8 cellular contexts compared by ENCODE assay signal in the genomic region with DNA sequence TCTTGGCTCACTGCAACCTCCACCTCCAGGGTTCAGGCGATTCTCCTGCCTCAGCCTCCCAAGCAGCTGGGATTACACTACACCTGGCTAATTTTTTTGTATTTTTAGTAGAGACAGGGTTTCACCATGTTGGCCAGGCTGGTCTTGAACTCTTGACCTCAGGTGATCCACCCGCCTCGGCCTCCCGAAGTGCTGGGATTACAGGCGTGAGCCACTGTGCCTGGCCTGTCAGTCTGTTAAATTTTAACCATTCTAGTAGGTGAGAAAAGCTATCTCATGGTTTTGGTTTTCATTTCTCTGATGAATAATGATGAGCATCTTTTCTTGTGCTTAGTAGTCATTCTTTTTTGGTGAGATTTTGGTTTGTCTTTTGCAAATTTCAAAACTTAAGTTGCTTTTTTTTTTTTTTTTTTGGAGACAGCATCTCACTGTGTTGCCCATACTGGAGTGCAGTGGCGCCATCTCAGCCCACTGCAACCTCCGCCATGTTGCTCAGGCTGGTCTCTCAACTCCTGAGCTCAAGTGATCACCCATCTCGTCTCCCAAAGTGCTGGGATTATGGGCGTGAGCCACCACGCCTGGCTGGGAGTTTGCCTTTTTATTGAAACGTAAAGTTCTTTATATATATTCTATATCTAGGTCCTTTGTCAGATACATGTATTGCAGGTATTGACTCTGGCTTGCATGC. TPM values are rescaled to one million over a fixed set of nuclear protein-coding genes. Genes with fewer than 3 reads are reported as not detected.
DNase-seq lines count a peak whose midpoint lies in the region; ATAC-seq and TF ChIP-seq lines count a peak whose summit lies in the region.
"Not testable (repeated sequence)": the region's sequence is repeated elsewhere in the genome, so short reads cannot be mapped to it uniquely, and the experiment has no call there.

No MANE protein-coding gene starts in this region.

- not testable (repeated sequence) for DNase-seq in GM23338 (ENCODE audit: low spot score); WTC11 (ENCODE audit: low spot score)

- H4K20me1 ChIP-seq in GM23338 (replicated peaks; ENCODE audit: insufficient read depth): peaks cover 73% of the 10 kb centered on the region

- not testable (repeated sequence) for H3F3A ChIP-seq in GM23338 (replicated peaks; ENCODE audit: low read depth)

- not testable (repeated sequence) for H3K27me3 ChIP-seq in GM23338 (ENCODE audit: insufficient read depth); iPS-18a (ENCODE audit: control insufficient read depth, insufficient read depth, low read length)

- not testable (repeated sequence) for H2AFZ ChIP-seq in GM23338

- not testable (repeated sequence) for TF ChIP-seq CTCF in 22Rv1 (IDR thresholded peaks at IDR 0.05); GM23338 (conservative IDR thresholded peaks at IDR 0.05; ENCODE audit: low read depth in 2 of 2); WTC11 (IDR thresholded peaks at IDR 0.05)

- CTCF ChIA-PET in WTC11 (lab: Charles Lee): interaction anchor here (0.7 kb wide), 1 partner anchor 273 kb away, joined by 3 read pairs; no protein-coding TSS in a partner anchor

- peak; percentile 80 for ATAC-seq in GM18867 (IDR thresholded peaks at IDR 0.05; ENCODE audit: unreplicated experiment)
- ATAC-seq in GM19468 (IDR thresholded peaks at IDR 0.05; ENCODE audit: extremely low read depth, unreplicated experiment): peak; percentile 83
- ATAC-seq in GM23338: peak; percentile 36
- ATAC-seq in HG02938 (IDR thresholded peaks at IDR 0.05; ENCODE audit: unreplicated experiment): peak; percentile 81
- ATAC-seq in HG03342 (IDR thresholded peaks at IDR 0.05; ENCODE audit: unreplicated experiment): peak; percentile 76
- ATAC-seq in WTC11: peak; percentile 38

- H3K36me3 ChIP-seq in GM23338 (ENCODE audit: insufficient read depth): not testable (repeated sequence)
- peaks cover 25% of the 10 kb centered on the region for H3K36me3 ChIP-seq in iPS-18a (ENCODE audit: control insufficient read depth, low read depth, low read length)

- H3K4me3 Mint-ChIP-seq in GM23338: not testable (repeated sequence)
- H3K4me3 Mint-ChIP-seq in WTC11: peak overlapping the region; percentile 39

- not testable (repeated sequence) for H3K9me3 ChIP-seq in iPS-18a (ENCODE audit: control insufficient read depth, low read depth, low read length)

- not testable (repeated sequence) for H3K27ac Mint-ChIP-seq in GM23338, WTC11

- H3K9me3 Mint-ChIP-seq in GM23338: peaks cover 18% of the 10 kb centered on the region
- not testable (repeated sequence) for H3K9me3 Mint-ChIP-seq in WTC11

- 0 out of 2 replicates have a peak overlapping the region, but pooled peaks have one; percentile 18 for H3K4me3 ChIP-seq in GM23338
- H3K4me3 ChIP-seq in iPS-18a (ENCODE audit: low read length): peak overlapping the region; percentile 10

- POLR2A ChIA-PET in WTC11 (lab: Charles Lee): not testable (repeated sequence)

- H3K36me3 Mint-ChIP-seq in GM23338 (ENCODE audit: low read depth): peaks cover 67% of the 10 kb centered on the region
- H3K36me3 Mint-ChIP-seq in WTC11: peaks cover 48% of the 10 kb centered on the region

- peak overlapping the region; percentile 13; the same call in 1 of the 2 replicates for H3K4me2 ChIP-seq in GM23338

- H3K27ac ChIP-seq in 22Rv1: 0 out of 2 replicates have a peak overlapping the region, but pooled peaks have one; percentile 1
- H3K27ac ChIP-seq in GM23338 (ENCODE audit: low read depth): 0 out of 2 replicates have a peak overlapping the region, but pooled peaks have one; percentile 4
- H3K27ac ChIP-seq in iPS-18a (ENCODE audit: low read length): not testable (repeated sequence)

- H3K79me2 ChIP-seq in GM23338 (replicated peaks; ENCODE audit: insufficient read depth): peaks cover 100% of the 10 kb centered on the region

- H3K9ac ChIP-seq in iPS-18a (ENCODE audit: low read length): not testable (repeated sequence)

- H3K9me2 ChIP-seq in GM23338 (ENCODE audit: insufficient read depth): not testable (repeated sequence)

- H3K27me3 Mint-ChIP-seq in GM23338 (ENCODE audit: insufficient read depth, low read depth, poor library complexity): peaks cover 11% of the 10 kb centered on the region
- not testable (repeated sequence) for H3K27me3 Mint-ChIP-seq in WTC11 (ENCODE audit: low read depth)

- H3K4me1 ChIP-seq in GM23338 (ENCODE audit: insufficient read depth): peaks cover 41% of the 10 kb centered on the region
- H3K4me1 ChIP-seq in iPS-18a (ENCODE audit: control insufficient read depth, low read depth, low read length): peaks cover 21% of the 10 kb centered on the region

- H3K4me1 Mint-ChIP-seq in GM23338 (peaks cover 52% of the 10 kb centered on the region), WTC11 (peaks cover 68% of the 10 kb centered on the region)

TF ChIP-seq in WTC11, 78 proteins besides CTCF, POLR2A, EP300 and RAD21:
- TF ChIP-seq GABPB1 (CRISPR knock-in tag; IDR thresholded peaks at IDR 0.05): peak; percentile 34; the same call in 1 of the 2 replicates

RNA-seq across cellular contexts. Expression of a gene that starts 6.2 kb away (rescaled TPM):
- total RNA-seq in GM23338 (2014; rRNA removed; shearing (Covaris generic)): 120 and 126 TPM in 2 replicates
- 61.2 and 67.0 TPM in 2 replicates for polyA plus RNA-seq in GM23338 (2016; fragmentation: Nextera tagmentation; extraction: Ambion mirVana)
- total RNA-seq in WTC11 (2021): 103 to 113 TPM (median 104 TPM) in 3 replicates
